Comparison of ENCODE assay signal across 6 cellular contexts in the genomic region with DNA sequence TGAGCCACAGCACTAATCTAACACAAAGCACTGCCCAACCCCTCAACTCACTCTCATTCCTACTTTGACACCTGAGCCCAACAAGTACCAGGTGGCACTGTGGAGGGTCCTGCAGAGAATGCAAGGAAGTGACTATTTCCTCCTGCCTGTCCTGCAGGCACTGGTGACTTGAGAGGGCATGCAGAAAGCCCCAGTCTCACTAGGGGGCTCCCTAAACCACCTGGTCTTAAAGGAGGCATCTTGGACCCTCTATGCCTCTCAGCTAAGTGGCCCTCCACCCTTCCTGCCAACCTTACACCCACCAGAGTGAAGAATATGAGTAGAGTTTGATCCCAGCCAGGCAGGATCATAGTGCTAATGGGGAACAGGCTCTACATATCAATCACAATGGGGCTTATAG. TPM values are rescaled to one million over a fixed set of nuclear protein-coding genes. Genes with fewer than 3 reads are reported as not detected.
A peak's percentile ranks its signal among the peaks of the same experiment; 100 is the strongest.
DNase-seq lines count a peak whose midpoint lies in the region; ATAC-seq and TF ChIP-seq lines count a peak whose summit lies in the region.

No MANE protein-coding gene starts in this region.

- H3K27me3 ChIP-seq in SK-N-SH (ENCODE audit: insufficient read depth): no peaks in the 10 kb centered on the region

- intact Hi-C loops in mucosa of descending colon (cut with DNase I, micrococcal nuclease): loop anchor here in 1 of 2 donors (5.0 kb wide), 1 partner anchor 39 kb away; a partner anchor contains a TSS

- H3F3A ChIP-seq in SK-N-SH (replicated peaks; ENCODE audit: insufficient read depth): no peaks in the 10 kb centered on the region

- H2AFZ ChIP-seq in SK-N-SH (ENCODE audit: low read depth): no peak overlapping the region

- POLR2A ChIA-PET in SK-N-SH (lab: Yijun Ruan, JAX): interaction anchor here (3.9 kb wide), 1 partner anchor 37 kb away, joined by 37 read pairs; a partner anchor contains a TSS

- H3K27ac ChIP-seq in SK-N-SH (ENCODE audit: low read depth in 2 of 2, low read length in 1 of 2): peak overlapping the region in 1 of 2 experiments; percentile 93; a peak in 1 of 4 replicates

- no peaks in the 10 kb centered on the region for H3K9me3 ChIP-seq in SK-N-SH
- no peaks in the 10 kb centered on the region for H3K9me3 ChIP-seq in mucosa of descending colon
- H3K9me3 ChIP-seq in T-helper 17 cell (ENCODE audit: control insufficient read depth, low read length, poor library complexity, severe bottlenecking): no peaks in the 10 kb centered on the region

- H3K9ac ChIP-seq in SK-N-SH: no peak overlapping the region

- no peaks in the 10 kb centered on the region for H3K27me3 Mint-ChIP-seq in T-helper 17 cell

- H3K4me3 Mint-ChIP-seq in T-helper 17 cell: no peak overlapping the region

- H3K4me3 ChIP-seq in SK-N-SH (ENCODE audit: low read depth in 2 of 2, low read length in 1 of 2) (no peak overlapping the region), mucosa of descending colon (no peak overlapping the region)

- no peak overlapping the region for H3K4me2 ChIP-seq in SK-N-SH

- TF ChIP-seq CTCF in SK-N-SH (IDR thresholded peaks at IDR 0.05): peak; percentile 51
- TF ChIP-seq CTCF in mucosa of descending colon (IDR thresholded peaks at IDR 0.05): no peak

- H3K4me1 ChIP-seq in SK-N-SH (ENCODE audit: control insufficient read depth in 1 of 2, insufficient read depth in 2 of 2, low read depth in 1 of 2, low read length in 1 of 2) (peaks cover 0 to 48% of the 10 kb centered on the region in 2 experiments; a peak in 1 of 4 replicates), mucosa of descending colon (ENCODE audit: low read depth) (no peaks in the 10 kb centered on the region)

- no peaks in the 10 kb centered on the region for H3K9me2 ChIP-seq in SK-N-SH

- peak; percentile 12 for ATAC-seq in mucosa of descending colon
- no peak for ATAC-seq in T-helper 17 cell

- peak; percentile 22 to 38 for DNase-seq in NOMO-1 (lab: John Stamatoyannopoulos, UW; ENCODE audit: unreplicated experiment in 2 of 2)
- DNase-seq in NOMO-1 treated with dmso at 0.1 percent for 144 hours (lab: John Stamatoyannopoulos, UW; ENCODE audit: unreplicated experiment): no peak
- DNase-seq in SK-N-SH: no peak
- DNase-seq in mucosa of descending colon: peak in 1 of 3 donors; percentile 29
- no peak for DNase-seq in effector CD4-positive, alpha-beta T cell
- DNase-seq in T-helper 17 cell: no peak

- CTCF ChIA-PET in SK-N-SH (lab: Yijun Ruan, JAX): interaction anchor here (0.6 to 14.6 kb wide), 10 partner anchors 8 to 96 kb away, joined by 3 to 386 read pairs (median 12); a partner anchor contains a TSS

- peaks cover 4% of the 10 kb centered on the region for H3K4me1 Mint-ChIP-seq in T-helper 17 cell

- TF ChIP-seq EP300 in SK-N-SH (IDR thresholded peaks at IDR 0.05; ENCODE audit: borderline replicate concordance in 1 of 2, low read depth in 1 of 2, low read length in 1 of 2): no peak

- peaks cover 0 to 21% of the 10 kb centered on the region in 2 experiments for H3K36me3 ChIP-seq in SK-N-SH (replicated peaks in 1 of 2; ENCODE audit: control insufficient read depth in 1 of 2, insufficient read depth in 2 of 2, low read length in 1 of 2)
- H3K36me3 ChIP-seq in mucosa of descending colon (ENCODE audit: low read depth): no peaks in the 10 kb centered on the region

- H3K36me3 Mint-ChIP-seq in T-helper 17 cell (ENCODE audit: low read depth): no peaks in the 10 kb centered on the region

- TF ChIP-seq RAD21 in SK-N-SH (IDR thresholded peaks at IDR 0.05; ENCODE audit: low read length): peak; percentile 60

- no peaks in the 10 kb centered on the region for H3K79me2 ChIP-seq in SK-N-SH (ENCODE audit: insufficient read depth)

- no peak overlapping the region for H3K27ac Mint-ChIP-seq in T-helper 17 cell

- H4K20me1 ChIP-seq in SK-N-SH (ENCODE audit: insufficient read depth): no peaks in the 10 kb centered on the region

TF ChIP-seq in SK-N-SH, 30 proteins besides CTCF, POLR2A, EP300 and RAD21:
- TF ChIP-seq TEAD4 (IDR thresholded peaks at IDR 0.05; ENCODE audit: borderline replicate concordance, insufficient read depth): no peak
- TF ChIP-seq, protein P1, sequence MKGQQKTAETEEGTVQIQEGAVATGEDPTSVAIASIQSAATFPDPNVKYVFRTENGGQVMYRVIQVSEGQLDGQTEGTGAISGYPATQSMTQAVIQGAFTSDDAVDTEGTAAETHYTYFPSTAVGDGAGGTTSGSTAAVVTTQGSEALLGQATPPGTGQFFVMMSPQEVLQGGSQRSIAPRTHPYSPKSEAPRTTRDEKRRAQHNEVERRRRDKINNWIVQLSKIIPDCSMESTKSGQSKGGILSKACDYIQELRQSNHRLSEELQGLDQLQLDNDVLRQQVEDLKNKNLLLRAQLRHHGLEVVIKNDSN (IDR thresholded peaks at IDR 0.05; ENCODE audit: borderline replicate concordance, low read depth): no peak
- TF ChIP-seq EZH2phosphoT487 (IDR thresholded peaks at IDR 0.05; ENCODE audit: borderline replicate concordance, low read depth): no peak
- TF ChIP-seq YY1 (IDR thresholded peaks at IDR 0.05; ENCODE audit: low read depth): no peak
- peak; percentile 35; the same call in 1 of the 2 replicates for TF ChIP-seq SMC3 (IDR thresholded peaks at IDR 0.05; ENCODE audit: low read depth, low read length)
- TF ChIP-seq RFX5 (IDR thresholded peaks at IDR 0.05; ENCODE audit: low read length): no peak
- no peak for TF ChIP-seq FOSL2 (IDR thresholded peaks at IDR 0.05; ENCODE audit: borderline replicate concordance, low read depth)
- TF ChIP-seq MEF2A (IDR thresholded peaks at IDR 0.05; ENCODE audit: borderline replicate concordance, low read depth): no peak
- TF ChIP-seq ELF1 (IDR thresholded peaks at IDR 0.05): no peak

RNA-seq across cellular contexts. Expression of a gene that starts 15.2 kb away (rescaled TPM):
- 8.1 and 12.8 TPM in 2 replicates for polyA plus RNA-seq in SK-N-SH (2012; rRNA removed)
- 4.8 and 7.6 TPM in 2 replicates for polyA plus RNA-seq in SK-N-SH (2012; cell fraction: cytosol; rRNA removed)
- 39.1 and 62.4 TPM in 2 replicates for polyA plus RNA-seq in SK-N-SH (2012; cell fraction: nucleus; rRNA removed)
- 1 to 10 TPM; 2.6 to 5.4 (median 4.0) TPM for total RNA-seq in mucosa of descending colon
- total RNA-seq in T-helper 17 cell: 1 to 10 TPM; 4.8 to 5.5 TPM

RNA-seq across cellular contexts. Expression of a gene that starts 27.4 kb away (rescaled TPM):
- polyA plus RNA-seq in SK-N-SH (2012; rRNA removed): 22.6 and 25.8 TPM in 2 replicates
- polyA plus RNA-seq in SK-N-SH (2012; cell fraction: cytosol; rRNA removed): 2.0 and 3.0 TPM in 2 replicates
- polyA plus RNA-seq in SK-N-SH (2012; cell fraction: nucleus; rRNA removed): 187 and 223 TPM in 2 replicates
- total RNA-seq in mucosa of descending colon: 100 to 1,000 TPM in 2 of 3 donors, 10 to 100 TPM in 1; 90.3 to 192 (median 139) TPM
- 100 to 1,000 TPM; 173 to 198 TPM for total RNA-seq in T-helper 17 cell

RNA-seq across cellular contexts. Expression of a gene that starts 28.6 kb away (rescaled TPM):
- polyA plus RNA-seq in SK-N-SH (2012; rRNA removed): 0.53 and 1.7 TPM in 2 replicates
- polyA plus RNA-seq in SK-N-SH (2012; cell fraction: cytosol; rRNA removed): 0.51 and 1.9 TPM in 2 replicates
- 4.1 and 6.6 TPM in 2 replicates for polyA plus RNA-seq in SK-N-SH (2012; cell fraction: nucleus; rRNA removed)
- not detected for total RNA-seq in mucosa of descending colon
- total RNA-seq in T-helper 17 cell: under 1 TPM; 0.47 to 0.89 TPM

RNA-seq across cellular contexts. Expression of a gene that starts 38.1 kb away (rescaled TPM):
- 2.6 and 3.4 TPM in 2 replicates for polyA plus RNA-seq in SK-N-SH (2012; rRNA removed)
- 1.6 and 2.2 TPM in 2 replicates for polyA plus RNA-seq in SK-N-SH (2012; cell fraction: cytosol; rRNA removed)
- 1.6 and 3.8 TPM in 2 replicates for polyA plus RNA-seq in SK-N-SH (2012; cell fraction: nucleus; rRNA removed)
- total RNA-seq in mucosa of descending colon (1 to 10 TPM in 2 of 3 donors, under 1 TPM in 1; 0.58 to 2.8 (median 1.6) TPM), T-helper 17 cell (1 to 10 TPM in 1 of 2 donors, under 1 TPM in 1; 0.92 to 5.2 TPM)

RNA-seq across cellular contexts. Expression of a gene that starts 41.5 kb away (rescaled TPM):
- 0.07 and 0.13 TPM in 2 replicates for polyA plus RNA-seq in SK-N-SH (2012; rRNA removed)
- not detected in 2 replicates for polyA plus RNA-seq in SK-N-SH (2012; cell fraction: cytosol; rRNA removed)
- 0.60 and 0.66 TPM in 2 replicates for polyA plus RNA-seq in SK-N-SH (2012; cell fraction: nucleus; rRNA removed)
- under 1 TPM in 1 of 3 donors, not detected in 2; 0.38 TPM for total RNA-seq in mucosa of descending colon
- total RNA-seq in T-helper 17 cell: under 1 TPM in 1 of 2 donors, not detected in 1; 0.37 TPM

Comparison
In these comparisons a context has a peak if more than half of its experiments do, and no peak if none do; other contexts are left out.
1. DNase-seq: peak in NOMO-1 (2 of 2); none in NOMO-1 treated with dmso at 0.1 percent for 144 hours (single experiment), SK-N-SH (single experiment), effector CD4-positive, alpha-beta T cell (single experiment) and T-helper 17 cell (0 of 3).